ENCODE assay signal across 20 cellular contexts in the genomic region with DNA sequence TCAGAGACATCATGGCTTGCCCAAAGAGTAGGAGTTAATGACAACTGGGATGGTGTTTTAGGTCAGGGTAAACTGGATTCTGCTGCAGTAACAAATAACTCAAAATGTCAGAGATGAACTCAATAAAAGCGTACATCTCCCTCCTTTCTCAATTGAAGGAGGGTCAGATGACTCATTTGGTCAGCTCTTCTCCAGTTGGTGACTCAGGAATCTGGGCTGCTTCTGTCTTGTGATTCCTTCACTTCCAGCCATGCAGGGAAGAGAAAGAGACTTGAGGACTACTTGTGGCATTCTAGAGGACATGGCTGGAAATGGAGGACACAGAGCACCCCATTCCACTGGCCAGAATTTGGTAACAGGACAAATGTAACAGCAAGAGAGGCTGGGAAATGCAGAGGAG. TPM values are rescaled to one million over a fixed set of nuclear protein-coding genes. Genes with fewer than 3 reads are reported as not detected.
DNase-seq lines count a peak whose midpoint lies in the region; ATAC-seq and TF ChIP-seq lines count a peak whose summit lies in the region.
"Had no signal": no experiment of that assay in that cellular context is flagged by ENCODE, and none has a peak within 500 bp of the region (broad histone marks: within the 10 kb centered on the region; RNA-seq: fewer than 3 reads in every experiment).

No MANE protein-coding gene starts in this region.

- TF ChIP-seq EP300 in stomach (IDR thresholded peaks at IDR 0.05): no peak

- in situ Hi-C loops in astrocyte of the spinal cord (cut with HindIII; ENCODE audit: low sequenced_read_pairs): no loop called here

- H3K9me3 ChIP-seq in stomach: peaks cover 0 to 15% (median 8%) of the 10 kb centered on the region in 4 donors

- no peak for TF ChIP-seq POLR2A in stomach (IDR thresholded peaks at IDR 0.05)

- peak; percentile 5 for DNase-seq in AG09309 (ENCODE audit: low read depth)
- peak; percentile 24 for DNase-seq in HS-5 (ENCODE audit: low read depth)
- peak; percentile 53 for DNase-seq in astrocyte of the spinal cord (ENCODE audit: low read depth, low spot score)
- peak; percentile 68 for DNase-seq in islet precursor cell
- DNase-seq in NCI-H69 (lab: John Stamatoyannopoulos, UW): no peak
- DNase-seq in stomach: no peak
- DNase-seq in pons (ENCODE audit: low spot score): no peak
- DNase-seq: activated CD8-positive, alpha-beta T cell treated with anti-CD3 and anti-CD28 coated beads, Interleukin-2, amount 10 ng/mL, durations not matched to agents 7 days and 5 days; activated effector memory CD4-positive, alpha-beta T cell treated with Interleukin-2 at 50 U/mL for 16 hours; NCI-H1436; NCI-H510A; RPMI8226; stimulated activated CD4-positive, alpha-beta T cell treated with anti-CD3 and anti-CD28 coated beads, Interleukin-2, amount 100 ng/mL, for 48 hours; T1000 had no signal

- no peak for ATAC-seq in HG03159 (IDR thresholded peaks at IDR 0.05; ENCODE audit: unreplicated experiment)
- ATAC-seq: activated CD8-positive, alpha-beta T cell treated with anti-CD3 and anti-CD28 coated beads, Interleukin-2, amount 10 ng/mL, durations not matched to agents 7 days and 5 days; stimulated activated effector memory CD8-positive, alpha-beta T cell treated with anti-CD3 and anti-CD28 coated beads, Interleukin-12 subunit alpha, Interleukin-12 subunit beta, amount 100 ng/mL, for 72 hours had no signal

- no peak overlapping the region for H3K27ac ChIP-seq in stomach
- H3K27ac ChIP-seq: esophagus muscularis mucosa had no signal

- intact Hi-C loops in stomach (cut with DNase I; ENCODE audit: low total_unique reads): no loop called here

- peaks cover 8 to 78% (median 30%) of the 10 kb centered on the region in 3 donors for H3K27me3 ChIP-seq in stomach

- 58 to 83% (median 69%) methylated on average over 1 of the region's 1 CpG for WGBS in stomach, 5 donors

- no peak overlapping the region for H3K4me3 ChIP-seq in AG09309 (ENCODE audit: control insufficient read depth, low read depth, low read length)
- no peak overlapping the region for H3K4me3 ChIP-seq in astrocyte of the spinal cord (ENCODE audit: low read depth, low read length)
- no peak overlapping the region for H3K4me3 ChIP-seq in stomach
- H3K4me3 ChIP-seq: esophagus muscularis mucosa had no signal

- peaks cover 4 to 16% (median 10%) of the 10 kb centered on the region in 4 donors for H3K4me1 ChIP-seq in stomach

- H3K36me3 ChIP-seq in stomach: no peaks in the 10 kb centered on the region
- H3K36me3 ChIP-seq: esophagus muscularis mucosa had no signal

- TF ChIP-seq CTCF in AG09309 (IDR thresholded peaks at IDR 0.05; ENCODE audit: control insufficient read depth, insufficient read depth, low read depth, low read length, missing control alignments): no peak
- no peak for TF ChIP-seq CTCF in astrocyte of the spinal cord (IDR thresholded peaks at IDR 0.05; ENCODE audit: low read depth, low read length)
- TF ChIP-seq CTCF in stomach (IDR thresholded peaks at IDR 0.05): no peak

RNA-seq across cellular contexts. Expression of a gene that starts 3.2 kb away (rescaled TPM):
- total RNA-seq in stomach: 10 to 100 TPM in 2 of 5 donors, 1 to 10 TPM in 2, not detected in 1; 1.3 to 33.3 (median 11.0) TPM
- 1 to 10 TPM; 1.7 to 2.2 (median 2.1) TPM for polyA plus RNA-seq in stomach
- total RNA-seq: activated CD8-positive, alpha-beta T cell treated with anti-CD3 and anti-CD28 coated beads, Interleukin-2, amount 10 ng/mL, durations not matched to agents 7 days and 5 days; G401; ureter had no signal
- polyA plus RNA-seq: BJ had no signal

Comparison
In these comparisons a context has a peak if more than half of its experiments do, and no peak if none do; other contexts are left out.
1. DNase-seq: peak in AG09309 (single experiment), HS-5 (single experiment), astrocyte of the spinal cord (single experiment) and islet precursor cell (single experiment); none in NCI-H69 (single experiment), stomach (single experiment) and pons (single experiment).